17 cellular contexts compared by ENCODE assay signal in the genomic region with DNA sequence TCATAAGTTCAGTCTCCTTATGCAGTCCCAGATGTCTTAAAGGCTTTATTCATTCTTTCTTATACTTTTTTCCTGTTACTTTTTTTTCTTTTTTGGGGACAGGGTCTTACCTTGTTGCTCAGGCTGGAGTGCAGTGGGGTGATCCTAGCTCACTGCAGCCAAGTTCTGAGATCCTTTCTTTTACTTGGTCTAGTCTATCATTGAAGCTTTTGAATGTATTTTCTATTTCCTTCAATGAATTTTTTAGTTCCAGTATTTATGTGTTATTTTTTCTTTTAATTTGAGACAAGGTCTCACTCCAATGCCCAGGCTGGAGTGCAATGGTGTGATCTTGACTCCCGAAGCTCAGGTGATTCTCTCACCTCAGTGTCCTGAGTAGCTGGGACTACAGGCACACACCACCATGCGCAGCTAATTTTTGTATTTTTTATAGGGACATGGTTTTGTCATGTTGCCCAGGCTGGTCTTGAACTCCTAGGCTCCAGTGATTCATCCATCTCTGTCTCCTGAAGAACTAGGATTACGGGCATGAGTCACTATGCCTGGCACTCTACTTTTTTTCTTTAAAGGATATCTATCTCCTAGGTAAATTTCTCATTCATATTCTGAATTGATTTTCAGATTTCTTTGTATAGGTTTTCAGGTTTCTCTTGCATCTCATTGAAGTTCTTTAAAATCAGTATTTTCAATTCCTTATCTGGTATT.
"Had no signal": no experiment of that assay in that cellular context is flagged by ENCODE, and none has a peak within 500 bp of the region (broad histone marks: within the 10 kb centered on the region; RNA-seq: fewer than 3 reads in every experiment).

No MANE protein-coding gene starts in this region.

- H3K27ac ChIP-seq: cardiac muscle cell, neural progenitor cell, psoas muscle, sigmoid colon, spleen, WERI-Rb-1 had no signal

- H3K4me3 ChIP-seq: cardiac muscle cell, neural progenitor cell, psoas muscle, sigmoid colon, spleen had no signal

- ATAC-seq: activated CD4-positive, alpha-beta T cell treated with anti-CD3 and anti-CD28 coated beads for 36 hours; left lobe of liver; psoas muscle; stimulated activated naive CD8-positive, alpha-beta T cell treated with anti-CD3 and anti-CD28 coated beads, Interleukin-15, amount 100 ng/mL, for 72 hours; T-helper 17 cell had no signal

- H3K27me3 Mint-ChIP-seq: activated CD4-positive, alpha-beta memory T cell treated with anti-CD3 and anti-CD28 coated beads for 36 hours; activated CD4-positive, alpha-beta T cell treated with anti-CD3 and anti-CD28 coated beads for 36 hours; stimulated activated naive CD8-positive, alpha-beta T cell treated with anti-CD3 and anti-CD28 coated beads, Interleukin-15, amount 100 ng/mL, for 72 hours; T-helper 17 cell; type B pancreatic cell had no signal

- H3K4me1 ChIP-seq: psoas muscle, sigmoid colon, spleen had no signal

- H3K4me3 Mint-ChIP-seq: activated CD4-positive, alpha-beta memory T cell treated with anti-CD3 and anti-CD28 coated beads for 36 hours; activated CD4-positive, alpha-beta T cell treated with anti-CD3 and anti-CD28 coated beads for 36 hours; activated naive CD4-positive, alpha-beta T cell treated with anti-CD3 and anti-CD28 coated beads for 36 hours; activated T-helper 1 cell treated with anti-CD3 and anti-CD28 coated beads, Interleukin-12 subunit alpha, Interleukin-12 subunit beta, Interleukin-2, Interleukin-4 antibody, amounts not matched to agents 30 ng/mL and 10 ng/mL and 1 ng/mL, durations not matched to agents 14 hours and 24 hours and 36 hours; neural progenitor cell; T-helper 17 cell; type B pancreatic cell had no signal

- H3K27ac Mint-ChIP-seq: activated CD4-positive, alpha-beta memory T cell treated with anti-CD3 and anti-CD28 coated beads for 36 hours; activated CD4-positive, alpha-beta T cell treated with anti-CD3 and anti-CD28 coated beads for 36 hours; activated T-helper 1 cell treated with anti-CD3 and anti-CD28 coated beads, Interleukin-12 subunit alpha, Interleukin-12 subunit beta, Interleukin-2, Interleukin-4 antibody, amounts not matched to agents 30 ng/mL and 10 ng/mL and 1 ng/mL, durations not matched to agents 14 hours and 24 hours and 36 hours; neural progenitor cell; stimulated activated naive CD8-positive, alpha-beta T cell treated with anti-CD3 and anti-CD28 coated beads, Interleukin-15, amount 100 ng/mL, for 72 hours; T-helper 17 cell; type B pancreatic cell had no signal

- DNase-seq: activated CD4-positive, alpha-beta memory T cell treated with anti-CD3 and anti-CD28 coated beads for 36 hours; activated CD4-positive, alpha-beta T cell treated with anti-CD3 and anti-CD28 coated beads for 36 hours; activated CD8-positive, alpha-beta memory T cell treated with anti-CD3 and anti-CD28 coated beads, Interleukin-2, amount 50 U/mL, for 4 hours; activated naive CD4-positive, alpha-beta T cell treated with anti-CD3 and anti-CD28 coated beads for 36 hours; hippocampal formation; midbrain; psoas muscle; sigmoid colon; spleen; stimulated activated naive CD8-positive, alpha-beta T cell treated with anti-CD3 and anti-CD28 coated beads, Interleukin-15, amount 100 ng/mL, for 72 hours; T-helper 17 cell; WERI-Rb-1 had no signal

- H3K4me1 Mint-ChIP-seq: T-helper 17 cell had no signal
